28 cellular contexts compared by ENCODE assay signal in the genomic region with DNA sequence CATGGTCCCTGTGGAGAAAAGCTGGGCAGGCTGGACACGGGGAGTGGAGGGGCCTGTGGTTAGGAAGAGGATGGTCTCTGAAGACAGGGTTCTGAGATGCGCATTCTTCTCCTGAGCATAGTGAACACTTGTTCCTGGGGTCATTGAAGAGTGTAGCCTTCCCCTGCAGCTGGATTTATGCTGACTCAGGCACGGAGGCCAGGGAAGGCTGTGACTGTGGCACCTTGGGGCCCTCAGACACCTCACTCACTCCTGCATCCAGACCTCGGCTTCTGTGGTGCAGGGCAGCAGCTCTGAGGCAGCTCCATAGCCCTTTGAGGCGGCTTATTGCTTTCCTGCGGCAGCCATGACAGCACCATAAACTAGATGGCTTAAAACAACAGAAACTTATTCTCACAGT. TPM values are rescaled to one million over a fixed set of nuclear protein-coding genes. Genes with fewer than 3 reads are reported as not detected.
DNase-seq lines count a peak whose midpoint lies in the region; ATAC-seq and TF ChIP-seq lines count a peak whose summit lies in the region.
"Had no signal": no experiment of that assay in that cellular context is flagged by ENCODE, and none has a peak within 500 bp of the region (broad histone marks: within the 10 kb centered on the region; RNA-seq: fewer than 3 reads in every experiment).

No MANE protein-coding gene starts in this region.

- H3K27me3 ChIP-seq in cardiac muscle cell (no peaks in the 10 kb centered on the region), left ventricle myocardium inferior (ENCODE audit: low read depth) (no peaks in the 10 kb centered on the region)
- H3K27me3 ChIP-seq: pancreas had no signal

- H3K4me3 ChIP-seq in cardiac muscle cell, result no peak overlapping the region
- H3K4me3 ChIP-seq in left ventricle myocardium inferior, result no peak overlapping the region
- H3K4me3 ChIP-seq: pancreas, upper lobe of left lung had no signal

- DNase-seq in cardiac muscle cell (ENCODE audit: low read depth in 1 of 2, low spot score in 1 of 2), result no peak
- DNase-seq in left cardiac atrium, result no peak
- no peak for DNase-seq in left ventricle myocardium inferior
- no peak for DNase-seq in omental fat pad (ENCODE audit: low spot score)
- no peak for DNase-seq in caudate nucleus (lab: John Stamatoyannopoulos, UW)
- no peak for DNase-seq in Ammon's horn (ENCODE audit: low spot score)
- DNase-seq in NCI-H2196 treated with DMSO at 0.1 percent for 48 hours (lab: John Stamatoyannopoulos, UW; ENCODE audit: unreplicated experiment), result no peak
- DNase-seq: 8988T; activated CD4-positive, alpha-beta T cell treated with anti-CD3 and anti-CD28 coated beads for 48 hours; activated CD8-positive, alpha-beta memory T cell treated with anti-CD3 and anti-CD28 coated beads for 24 hours; activated naive CD4-positive, alpha-beta T cell treated with anti-CD3 and anti-CD28 coated beads, Interleukin-2, amount 50 U/mL, for 16 hours; activated T-cell treated with anti-CD3 and anti-CD28 coated beads for 4 hours; amniotic stem cell; CD4-positive, alpha-beta memory T cell; DND-41; GF-D8; midbrain; naive thymus-derived CD8-positive, alpha-beta T cell; NCI-H446; NCI-H774; pancreas; retina; stimulated activated CD4-positive, alpha-beta T cell treated with anti-CD3 and anti-CD28 coated beads, Interleukin-12 subunit alpha, Interleukin-12 subunit beta, amount 100 ng/mL, for 4 hours; stimulated activated CD4-positive, alpha-beta T cell treated with anti-CD3 and anti-CD28 coated beads, Interleukin-2, amount 100 ng/mL, for 48 hours; T1000; upper lobe of left lung; WERI-Rb-1 had no signal

- ATAC-seq in left cardiac atrium, result no peak
- peak; percentile 22 for ATAC-seq in omental fat pad (ENCODE audit: low FRiP score)
- ATAC-seq in GM21717 (IDR thresholded peaks at IDR 0.05; ENCODE audit: unreplicated experiment), result no peak
- ATAC-seq: naive thymus-derived CD8-positive, alpha-beta T cell; pancreas had no signal

- H3K36me3 ChIP-seq in cardiac muscle cell (no peaks in the 10 kb centered on the region), left ventricle myocardium inferior (no peaks in the 10 kb centered on the region)
- H3K36me3 ChIP-seq: pancreas, upper lobe of left lung, WERI-Rb-1 had no signal

- H3K4me1 ChIP-seq in cardiac muscle cell (ENCODE audit: low read depth), result peaks cover 37% of the 10 kb centered on the region
- peaks cover 90% of the 10 kb centered on the region for H3K4me1 ChIP-seq in left ventricle myocardium inferior
- H3K4me1 ChIP-seq: pancreas had no signal

- H3K9me3 ChIP-seq in cardiac muscle cell (ENCODE audit: low read depth) (no peaks in the 10 kb centered on the region), left ventricle myocardium inferior (replicated peaks) (no peaks in the 10 kb centered on the region)
- H3K9me3 ChIP-seq: pancreas, upper lobe of left lung had no signal

- intact Hi-C loops in left cardiac atrium (cut with DNase I), result no loop called here
- intact Hi-C loops in left ventricle myocardium inferior (cut with micrococcal nuclease), result no loop called here

- H3K27ac ChIP-seq in cardiac muscle cell (peak overlapping the region; percentile 90), left ventricle myocardium inferior (replicated peaks) (peak overlapping the region; percentile 95), caudate nucleus (ENCODE audit: low read depth, low read length) (no peak overlapping the region)
- H3K27ac ChIP-seq: pancreas, upper lobe of left lung, WERI-Rb-1 had no signal

- TF ChIP-seq CTCF in cardiac muscle cell (IDR thresholded peaks at IDR 0.05; ENCODE audit: low read depth, low read length) (no peak), left ventricle myocardium inferior (IDR thresholded peaks at IDR 0.05; ENCODE audit: borderline replicate concordance) (no peak), omental fat pad (IDR thresholded peaks at IDR 0.05) (no peak)

RNA-seq across cellular contexts. Expression of gene TSPAN18, which starts 8.2 kb away (rescaled TPM):
- total RNA-seq in cardiac muscle cell (48.1 and 68.6 TPM in 2 replicates), left cardiac atrium (100 to 1,000 TPM; 152 to 166 TPM), left ventricle myocardium inferior (129 TPM), omental fat pad (10 to 100 TPM in 1 of 4 donors, 1 to 10 TPM in 3; 2.2 to 18.1 (median 3.4) TPM)
- 82.8 and 122 TPM in 2 replicates for polyA plus RNA-seq in cardiac muscle cell
